20 cellular contexts compared by ENCODE assay signal in the genomic region with DNA sequence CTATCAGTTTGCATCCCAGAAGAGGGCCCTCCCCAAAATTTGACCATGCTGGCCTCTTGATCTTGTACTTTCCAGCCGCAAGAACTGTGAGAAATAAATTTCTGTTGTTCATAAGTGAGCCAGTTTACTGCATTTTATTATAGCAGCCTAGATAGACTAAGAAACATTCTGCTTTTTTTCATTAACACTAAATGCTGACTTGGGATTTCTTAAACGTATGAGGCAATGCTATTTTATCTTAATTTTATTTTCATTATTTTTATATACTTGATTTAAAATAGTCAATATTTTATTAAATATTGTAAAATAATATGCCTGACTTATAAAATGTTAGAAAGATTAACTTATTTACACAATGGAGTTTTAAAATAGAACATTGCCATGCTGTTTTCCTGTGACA.
"Had no signal": no experiment of that assay in that cellular context is flagged by ENCODE, and none has a peak within 500 bp of the region (broad histone marks: within the 10 kb centered on the region; RNA-seq: fewer than 3 reads in every experiment).

No MANE protein-coding gene starts in this region.

- H3K9me3 ChIP-seq: SJCRH30 had no signal

- H3K27ac ChIP-seq: HL-60, RWPE1, SJCRH30 had no signal

- H3K4me3 ChIP-seq: SJCRH30 had no signal

- H3K4me1 ChIP-seq: SJCRH30 had no signal

- H3K36me3 ChIP-seq: SJCRH30 had no signal

- DNase-seq: KBM-7, MV-4-11, NCI-H1048, NCI-H1105, NCI-H1417, NCI-H1436 treated with DMSO at 0.1 percent for 48 hours, NCI-H1694, NCI-H187 treated with DMSO at 0.1 percent for 48 hours, NCI-H2029 treated with DMSO at 0.1 percent for 48 hours, NCI-H2171 treated with DMSO at 0.1 percent for 48 hours, NCI-H2227 treated with DMSO at 0.1 percent for 48 hours, NCI-H524 treated with DMSO at 0.1 percent for 48 hours, NCI-H69, NCI-H774, PC-3, SHP77, SJCRH30, T-helper 1 cell had no signal
